Comparison of ENCODE assay signal across 25 cellular contexts in the genomic region with DNA sequence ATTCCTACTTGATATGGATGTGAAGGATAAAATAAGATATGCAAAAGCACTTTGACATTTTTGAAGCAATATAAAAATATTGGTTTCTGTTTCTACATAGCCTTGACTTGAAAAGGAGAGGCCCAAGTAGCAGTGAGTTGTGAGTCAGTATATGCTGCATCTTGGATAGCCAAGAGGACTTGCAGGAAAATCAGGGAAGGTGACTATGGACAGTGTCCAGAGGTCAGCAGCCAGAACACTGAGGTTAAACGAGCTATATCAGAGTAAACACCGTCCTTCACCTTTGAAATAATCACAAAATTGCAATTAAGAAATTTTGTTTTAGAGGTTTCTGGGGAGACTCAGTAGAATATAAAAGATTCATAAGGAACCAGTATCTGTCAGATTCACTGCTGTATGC. TPM values are rescaled to one million over a fixed set of nuclear protein-coding genes. Genes with fewer than 3 reads are reported as not detected.
DNase-seq lines count a peak whose midpoint lies in the region; ATAC-seq, FAIRE-seq and TF ChIP-seq lines count a peak whose summit lies in the region.
"Had no signal": no experiment of that assay in that cellular context is flagged by ENCODE, and none has a peak within 500 bp of the region (broad histone marks: within the 10 kb centered on the region; RNA-seq: fewer than 3 reads in every experiment).

No MANE protein-coding gene starts in this region.

- no peak overlapping the region for H3K4me3 Mint-ChIP-seq in type B pancreatic cell
- H3K4me3 Mint-ChIP-seq: B cell; CD4-positive, CD25-positive, alpha-beta regulatory T cell; CD8-positive, alpha-beta memory T cell; HFFc6 had no signal

- no peak overlapping the region for H3K4me2 ChIP-seq in A549

- H3K36me3 Mint-ChIP-seq in type B pancreatic cell, result peaks cover 4% of the 10 kb centered on the region

- 67% methylated on average over 2 of the region's 2 CpGs for WGBS in A549 (ENCODE audit: missing lambda C conversion rate)

- H3K9me3 Mint-ChIP-seq in type B pancreatic cell, result no peaks in the 10 kb centered on the region
- H3K9me3 Mint-ChIP-seq: CD4-positive, CD25-positive, alpha-beta regulatory T cell; CD8-positive, alpha-beta memory T cell; HFFc6 had no signal

- in situ Hi-C loops in gastrocnemius medialis (cut with MboI; ENCODE audit: low sequenced_read_pairs in 4 of 4), result no loop called here

- intact Hi-C loops in gastrocnemius medialis (cut with DNase I; ENCODE audit: low total_unique reads), result no loop called here

- POLR2A ChIA-PET in A549 (lab: Yijun Ruan, JAX), result no interaction called here

- H3K4me1 Mint-ChIP-seq in type B pancreatic cell (ENCODE audit: unreplicated experiment), result no peaks in the 10 kb centered on the region
- H3K4me1 Mint-ChIP-seq: B cell; CD4-positive, CD25-positive, alpha-beta regulatory T cell; CD8-positive, alpha-beta memory T cell had no signal

- TF ChIP-seq EP300 in A549 (IDR thresholded peaks at IDR 0.05), result no peak

- H3K9me3 ChIP-seq in A549 (no peaks in the 10 kb centered on the region), gastrocnemius medialis (no peaks in the 10 kb centered on the region)

- no peak for FAIRE-seq in A549 (lab: Jason Lieb, UNC)
- FAIRE-seq: G401.6, K562 had no signal

- H3K27me3 ChIP-seq in gastrocnemius medialis, result no peaks in the 10 kb centered on the region

- peaks cover 2% of the 10 kb centered on the region for H3K27me3 Mint-ChIP-seq in type B pancreatic cell

- no peak for TF ChIP-seq CTCF in A549 (IDR thresholded peaks at IDR 0.05)
- TF ChIP-seq CTCF in gastrocnemius medialis (IDR thresholded peaks at IDR 0.05 in 4 of 5, conservative IDR thresholded peaks at IDR 0.05 in 1 of 5), result no peak
- TF ChIP-seq CTCF in type B pancreatic cell (conservative IDR thresholded peaks at IDR 0.05), result no peak

- CTCF ChIA-PET in A549 (lab: Yijun Ruan, JAX), result no interaction called here

- H3K36me3 ChIP-seq in gastrocnemius medialis, result peaks cover 0 to 13% of the 10 kb centered on the region in 2 donors

- no peak for TF ChIP-seq RAD21 in A549 (conservative IDR thresholded peaks at IDR 0.05 in 1 of 2, IDR thresholded peaks at IDR 0.05 in 1 of 2)

- peak; percentile 34 to 54; a peak in 2 of 6 replicates for ATAC-seq in A549
- ATAC-seq in GM18867 (IDR thresholded peaks at IDR 0.05; ENCODE audit: unreplicated experiment), result peak; percentile 41
- peak; percentile 50 for ATAC-seq in left lobe of liver
- ATAC-seq in gastrocnemius medialis, result peak in 1 of 2 donors; percentile 26
- ATAC-seq in HG03378 (IDR thresholded peaks at IDR 0.05; ENCODE audit: unreplicated experiment), result no peak
- ATAC-seq: HCT116 had no signal

- H3K4me3 ChIP-seq in A549 (no peak overlapping the region), gastrocnemius medialis (no peak overlapping the region)
- H3K4me3 ChIP-seq: K562 had no signal

- TF ChIP-seq POLR2A in A549 (IDR thresholded peaks at IDR 0.05; ENCODE audit: low read length) (no peak), gastrocnemius medialis (IDR thresholded peaks at IDR 0.05) (no peak)

- H3K4me1 ChIP-seq in A549, result no peaks in the 10 kb centered on the region
- H3K4me1 ChIP-seq in gastrocnemius medialis, result peaks cover 42 to 55% of the 10 kb centered on the region in 2 donors

- H3K27ac ChIP-seq in A549 (no peak overlapping the region), gastrocnemius medialis (peak overlapping the region; percentile 81 to 90 (median 85))

- no peak overlapping the region for H3K27ac Mint-ChIP-seq in type B pancreatic cell
- H3K27ac Mint-ChIP-seq: B cell; CD4-positive, CD25-positive, alpha-beta regulatory T cell; HFFc6 had no signal

- no peak for DNase-seq in A549 (ENCODE audit: low read depth in 1 of 2, low spot score in 1 of 2)
- DNase-seq in left lobe of liver (ENCODE audit: low spot score), result no peak
- no peak for DNase-seq in gastrocnemius medialis
- no peak for DNase-seq in type B pancreatic cell (ENCODE audit: extremely low spot score, unreplicated experiment)
- no peak for DNase-seq in HK-2 (ENCODE audit: unreplicated experiment)
- no peak for DNase-seq in NCI-H1092 (lab: John Stamatoyannopoulos, UW)
- DNase-seq: 8988T; C1 segment of cervical spinal cord; CD4-positive, CD25-positive, alpha-beta regulatory T cell; CD8-positive, alpha-beta memory T cell; COR-L47; DMS 273 treated with DMSO at 0.1 percent for 48 hours; DMS53; DND-41; GOT3; H7; HFFc6; IMR-90 had no signal

TF ChIP-seq in A549, 52 proteins besides CTCF, POLR2A, EP300 and RAD21:
- no peak for TF ChIP-seq MYC (IDR thresholded peaks at IDR 0.05; ENCODE audit: borderline replicate concordance, low read length)
- TF ChIP-seq CEBPB (IDR thresholded peaks at IDR 0.05), result no peak
- no peak for TF ChIP-seq BHLHE40 (IDR thresholded peaks at IDR 0.05; ENCODE audit: low read depth, low read length)
- TF ChIP-seq JUN (IDR thresholded peaks at IDR 0.05), result no peak
- TF ChIP-seq, protein P1, sequence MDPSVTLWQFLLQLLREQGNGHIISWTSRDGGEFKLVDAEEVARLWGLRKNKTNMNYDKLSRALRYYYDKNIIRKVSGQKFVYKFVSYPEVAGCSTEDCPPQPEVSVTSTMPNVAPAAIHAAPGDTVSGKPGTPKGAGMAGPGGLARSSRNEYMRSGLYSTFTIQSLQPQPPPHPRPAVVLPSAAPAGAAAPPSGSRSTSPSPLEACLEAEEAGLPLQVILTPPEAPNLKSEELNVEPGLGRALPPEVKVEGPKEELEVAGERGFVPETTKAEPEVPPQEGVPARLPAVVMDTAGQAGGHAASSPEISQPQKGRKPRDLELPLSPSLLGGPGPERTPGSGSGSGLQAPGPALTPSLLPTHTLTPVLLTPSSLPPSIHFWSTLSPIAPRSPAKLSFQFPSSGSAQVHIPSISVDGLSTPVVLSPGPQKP (IDR thresholded peaks at IDR 0.05; ENCODE audit: low read depth, low read length), result no peak
- TF ChIP-seq USF2 (IDR thresholded peaks at IDR 0.05), result no peak
- TF ChIP-seq CHD2 (IDR thresholded peaks at IDR 0.05; ENCODE audit: low read length, partially characterized antibody), result no peak

RNA-seq across cellular contexts. Expression of gene AMPD1, which starts 6.6 kb away (rescaled TPM):
- polyA plus RNA-seq in A549 (2011; rRNA removed) (not detected in 2 replicates), A549 (2017; fragmentation: RNase III; extraction: RNeasy Plus Mini Kit Qiagen cat#74134 plus additional on column Dnase treatment) (not detected in 3 replicates)
- not detected in 2 replicates for polyA plus RNA-seq in A549 (2012; cell fraction: cytosol; rRNA removed)
- not detected in 2 replicates for polyA plus RNA-seq in A549 (2012; cell fraction: nucleus; rRNA removed)
- polyA minus RNA-seq in A549 (2011; rRNA and poly(A)+ RNA removed), result not detected in 2 replicates
- total RNA-seq in left lobe of liver (not detected), gastrocnemius medialis (10 to 100 TPM; 43.5 to 93.4 (median 68.1) TPM), type B pancreatic cell (ENCODE audit: low replicate concordance) (not detected in 2 replicates)
- total RNA-seq: B cell; CD8-positive, alpha-beta memory T cell; HFFc6; HT-29; IMR-90; K562 had no signal
- polyA plus RNA-seq: CD4-positive, CD25-positive, alpha-beta regulatory T cell; CD8-positive, alpha-beta memory T cell; IMR-90 had no signal

RNA-seq across cellular contexts. Expression of gene NRAS, which starts 14.6 kb away (rescaled TPM):
- polyA plus RNA-seq in A549 (2011; rRNA removed) (42.6 and 52.2 TPM in 2 replicates), A549 (2017; fragmentation: RNase III; extraction: RNeasy Plus Mini Kit Qiagen cat#74134 plus additional on column Dnase treatment) (28.4 to 28.7 TPM (median 28.7 TPM) in 3 replicates)
- 9.5 and 10.6 TPM in 2 replicates for polyA plus RNA-seq in A549 (2012; cell fraction: cytosol; rRNA removed)
- polyA plus RNA-seq in A549 (2012; cell fraction: nucleus; rRNA removed), result 2.6 and 4.9 TPM in 2 replicates
- polyA minus RNA-seq in A549 (2011; rRNA and poly(A)+ RNA removed), result 23.4 and 25.2 TPM in 2 replicates
- total RNA-seq in left lobe of liver (8.3 TPM), gastrocnemius medialis (10 to 100 TPM in 1 of 4 donors, 1 to 10 TPM in 3; 3.9 to 10.8 (median 6.6) TPM), type B pancreatic cell (ENCODE audit: low replicate concordance) (49.4 and 54.8 TPM in 2 replicates)

RNA-seq across cellular contexts. Expression of gene DENND2C, which starts 32.1 kb away (rescaled TPM):
- polyA plus RNA-seq in A549 (2011; rRNA removed) (0.19 and 0.24 TPM in 2 replicates), A549 (2017; fragmentation: RNase III; extraction: RNeasy Plus Mini Kit Qiagen cat#74134 plus additional on column Dnase treatment) (0.16 to 0.20 TPM (median 0.18 TPM) in 3 replicates)
- polyA plus RNA-seq in A549 (2012; cell fraction: cytosol; rRNA removed), result 0.04 TPM in 2 replicates
- polyA plus RNA-seq in A549 (2012; cell fraction: nucleus; rRNA removed), result 0.05 and 0.06 TPM in 2 replicates
- 0.15 and 0.50 TPM in 2 replicates for polyA minus RNA-seq in A549 (2011; rRNA and poly(A)+ RNA removed)
- total RNA-seq in left lobe of liver (4.7 TPM), gastrocnemius medialis (10 to 100 TPM in 3 of 4 donors, 1 to 10 TPM in 1; 4.7 to 20.7 (median 17.4) TPM), type B pancreatic cell (ENCODE audit: low replicate concordance) (3.6 and 8.8 TPM in 2 replicates)
- total RNA-seq: HT-29 had no signal

RNA-seq across cellular contexts. Expression of gene CSDE1, which starts 55.9 kb away (rescaled TPM):
- polyA plus RNA-seq in A549 (2011; rRNA removed), result 221 and 236 TPM in 2 replicates
- 44.7 and 53.6 TPM in 2 replicates for polyA plus RNA-seq in A549 (2012; cell fraction: cytosol; rRNA removed)
- polyA plus RNA-seq in A549 (2012; cell fraction: nucleus; rRNA removed), result 38.1 and 54.3 TPM in 2 replicates
- polyA plus RNA-seq in A549 (2017; fragmentation: RNase III; extraction: RNeasy Plus Mini Kit Qiagen cat#74134 plus additional on column Dnase treatment), result 194 to 218 TPM (median 199 TPM) in 3 replicates
- 185 TPM in 2 replicates for polyA minus RNA-seq in A549 (2011; rRNA and poly(A)+ RNA removed)
- total RNA-seq in left lobe of liver, result 218 TPM
- total RNA-seq in gastrocnemius medialis, result 1,000 to 10,000 TPM; 2,331 to 4,024 (median 3,697) TPM
- total RNA-seq in type B pancreatic cell (ENCODE audit: low replicate concordance), result 532 and 538 TPM in 2 replicates

Comparison
In these comparisons a context has a peak if more than half of its experiments do, and no peak if none do; other contexts are left out.
1. H3K27ac ChIP-seq: peak in gastrocnemius medialis (4 of 4); none in A549 (0 of 2).
2. RNA of gene AMPD1, which starts 6.6 kb away (total RNA-seq): 43.5 to 93.4 TPM in gastrocnemius medialis; not detected in left lobe of liver (single experiment) and not detected in type B pancreatic cell; every median in the first group is over 10 times any median in the second.